8 cellular contexts compared by ENCODE assay signal in genomic region chr5:72955143-72955767, GRCh38. TPM values are rescaled to one million over a fixed set of nuclear protein-coding genes. Genes with fewer than 3 reads are reported as not detected.
DNase-seq lines count a peak whose midpoint lies in the region; ATAC-seq and TF ChIP-seq lines count a peak whose summit lies in the region.

No MANE protein-coding gene starts in this region.

- H3K9me3 ChIP-seq in Karpas-422 (ENCODE audit: low read length) (no peaks in the 10 kb centered on the region), right lobe of liver (no peaks in the 10 kb centered on the region), suprapubic skin (no peaks in the 10 kb centered on the region)

- intact Hi-C loops in right lobe of liver (cut with DNase I) = no loop called here

- DNase-seq in GM12864 (ENCODE audit: low read depth) (no peak), Karpas-422 (no peak), cardiac fibroblast (ENCODE audit: low read depth in 2 of 2) (peak in 1 of 2 donors; percentile 86), right lobe of liver (peak; percentile 80 to 90 (median 88)), suprapubic skin (ENCODE audit: low spot score in 2 of 2) (peak in 1 of 2 donors; percentile 89), H4 (ENCODE audit: low spot score) (no peak), medulla oblongata (ENCODE audit: extremely low spot score) (no peak)

- H3K79me2 ChIP-seq in Karpas-422 (ENCODE audit: low read length) = no peaks in the 10 kb centered on the region

- peak overlapping the region; percentile 75 for H3K4me3 ChIP-seq in GM12864 (ENCODE audit: low read depth, low read length)
- peak overlapping the region; percentile 71 for H3K4me3 ChIP-seq in Karpas-422 (ENCODE audit: low read length)
- H3K4me3 ChIP-seq in cardiac fibroblast (replicated peaks in 1 of 2; ENCODE audit: low read depth in 2 of 2, low read length in 2 of 2) = peak overlapping the region; percentile 43 to 61
- peak overlapping the region; percentile 76 to 80 (median 76) for H3K4me3 ChIP-seq in right lobe of liver
- peak overlapping the region; percentile 76 for H3K4me3 ChIP-seq in suprapubic skin

- TF ChIP-seq POLR2A in right lobe of liver (IDR thresholded peaks at IDR 0.05) (no peak), suprapubic skin (IDR thresholded peaks at IDR 0.05) (no peak)

- H3K9me2 ChIP-seq in Karpas-422 (replicated peaks; ENCODE audit: insufficient read depth, low read length) = no peaks in the 10 kb centered on the region

- H4K20me1 ChIP-seq in Karpas-422 (ENCODE audit: insufficient read depth, low read depth, low read length) = no peaks in the 10 kb centered on the region

- H3K27ac ChIP-seq in Karpas-422 (ENCODE audit: low read length) (no peak overlapping the region), right lobe of liver (peak overlapping the region; percentile 92 to 97 (median 94)), suprapubic skin (peak overlapping the region; percentile 96)

- H3K4me1 ChIP-seq in Karpas-422 (ENCODE audit: low read length) (peaks cover 13% of the 10 kb centered on the region), right lobe of liver (peaks cover 0 to 14% (median 0%) of the 10 kb centered on the region in 4 donors), suprapubic skin (peaks cover 41% of the 10 kb centered on the region)

- no peaks in the 10 kb centered on the region for H3K36me3 ChIP-seq in Karpas-422 (ENCODE audit: insufficient read depth, low read length)
- H3K36me3 ChIP-seq in right lobe of liver = no peaks in the 10 kb centered on the region
- no peaks in the 10 kb centered on the region for H3K36me3 ChIP-seq in suprapubic skin

- ATAC-seq in GM21786 (IDR thresholded peaks at IDR 0.05; ENCODE audit: unreplicated experiment) = peak; percentile 39
- peak; percentile 74 to 86 (median 82) for ATAC-seq in right lobe of liver

- H2AFZ ChIP-seq in Karpas-422 (ENCODE audit: low read length) = peak overlapping the region; percentile 99

- H3K9ac ChIP-seq in Karpas-422 (ENCODE audit: low read length) = peak overlapping the region; percentile 65

- TF ChIP-seq CTCF in GM12864 (IDR thresholded peaks at IDR 0.05; ENCODE audit: low read depth, low read length, missing control alignments) = no peak
- no peak for TF ChIP-seq CTCF in cardiac fibroblast (IDR thresholded peaks at IDR 0.05; ENCODE audit: low read depth, low read length)
- no peak for TF ChIP-seq CTCF in right lobe of liver (IDR thresholded peaks at IDR 0.05)
- TF ChIP-seq CTCF in suprapubic skin (IDR thresholded peaks at IDR 0.05) = no peak

- peak overlapping the region; percentile 83 for H3K4me2 ChIP-seq in Karpas-422 (ENCODE audit: low read depth, low read length, poor library complexity, severe bottlenecking)

- no peak for TF ChIP-seq EP300 in suprapubic skin (IDR thresholded peaks at IDR 0.05)

- 1% methylated on average over 27 of the region's 33 CpGs for WGBS in right lobe of liver (ENCODE audit: insufficient coverage, low coverage, low lambda C conversion rate, missing lambda C conversion rate)
- WGBS in suprapubic skin = 2% methylated on average over 15 of the region's 33 CpGs

- H3K27me3 ChIP-seq in Karpas-422 (ENCODE audit: low read length) = 0 out of 2 replicates have a peak, but pooled peaks cover 2% of the 10 kb centered on the region
- H3K27me3 ChIP-seq in right lobe of liver = no peaks in the 10 kb centered on the region
- H3K27me3 ChIP-seq in suprapubic skin = no peaks in the 10 kb centered on the region

RNA-seq across cellular contexts. Expression of gene FCHO2, which starts 0.6 kb away (rescaled TPM):
- 5.1 and 5.2 TPM in 2 replicates for total RNA-seq in Karpas-422 (2014; rRNA removed; shearing (Covaris generic); ENCODE audit: low replicate concordance)
- 10 to 100 TPM; 11.7 to 22.8 (median 14.8) TPM for total RNA-seq in right lobe of liver
- total RNA-seq in suprapubic skin = 10 to 100 TPM; 24.7 to 46.2 (median 34.8) TPM
- 2.4 and 4.1 TPM in 2 replicates for total RNA-seq in H4 (2014; rRNA removed; shearing (Covaris generic))

Comparison
In these comparisons a context has a peak if more than half of its experiments do, and no peak if none do; other contexts are left out.
1. DNase-seq: peak in right lobe of liver (3 of 3); none in GM12864 (single experiment), Karpas-422 (single experiment), H4 (single experiment) and medulla oblongata (single experiment).
2. Peak in every context shown above with its lines, with median percentiles within 50 percentile points of each other: H3K4me3 ChIP-seq.